Comparison of ENCODE assay signal across 8 cellular contexts in the genomic region with DNA sequence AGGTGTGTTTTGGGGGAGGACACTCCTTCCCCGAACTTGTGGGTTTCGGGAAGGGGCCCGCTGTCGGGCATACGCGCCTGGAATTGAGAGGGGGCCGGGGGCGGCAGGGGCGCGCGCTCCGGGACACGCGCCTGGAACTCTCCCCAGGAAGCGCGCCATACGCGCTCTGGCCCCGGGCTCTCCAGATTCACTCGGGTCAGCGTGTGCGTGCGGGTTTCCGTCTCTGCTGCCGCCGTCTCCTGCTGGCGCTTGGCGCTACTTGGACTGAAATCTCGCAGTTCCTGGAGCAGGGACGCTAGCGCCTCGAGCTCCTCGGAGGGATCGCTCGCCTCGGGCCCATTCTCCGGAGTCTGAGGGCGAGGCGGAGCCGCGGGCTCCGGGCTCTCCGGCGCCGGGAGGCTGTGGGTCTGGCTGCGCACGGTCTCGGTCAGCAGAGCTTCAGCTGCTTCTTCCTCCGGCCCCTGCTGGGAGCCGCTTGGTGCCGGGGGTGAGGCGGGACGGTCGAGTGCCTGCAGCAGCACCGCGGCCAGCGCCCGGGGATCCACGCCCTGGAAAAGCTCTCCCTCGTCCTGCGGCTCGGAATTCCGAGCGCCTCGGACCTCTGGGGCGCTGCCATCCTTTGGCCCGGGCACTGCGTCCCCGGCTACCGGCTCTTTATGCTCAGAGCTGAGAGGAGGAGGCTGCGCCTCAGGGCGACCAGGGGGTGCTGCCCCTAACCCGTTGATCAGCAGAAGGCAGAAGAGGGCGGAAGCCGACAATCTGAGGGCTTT. TPM values are rescaled to one million over a fixed set of nuclear protein-coding genes. Genes with fewer than 3 reads are reported as not detected.
DNase-seq lines count a peak whose midpoint lies in the region; ATAC-seq and TF ChIP-seq lines count a peak whose summit lies in the region.

No MANE protein-coding gene starts in this region.

- no peak overlapping the region for H3K27ac ChIP-seq in psoas muscle

- WGBS in psoas muscle, 3 donors, result 1 to 2% (median 2%) methylated on average over 70 to 75 of the region's 75 CpGs

- peaks cover 51% of the 10 kb centered on the region for H3K27me3 Mint-ChIP-seq in T-helper 2 cell treated with Interferon-gamma antibody and Interleukin-4, amounts not matched to agents 5 μg/mL and 100 μg/mL, for 36 hours (ENCODE audit: low read depth)

- intact Hi-C loops in psoas muscle (cut with DNase I), result no loop called here

- DNase-seq in T-helper 2 cell treated with Interferon-gamma antibody and Interleukin-4, amounts not matched to agents 5 μg/mL and 100 μg/mL, for 36 hours (ENCODE audit: low spot score), result no peak
- no peak for DNase-seq in T-helper 2 cell
- DNase-seq in fibroblast of the aortic adventitia (ENCODE audit: low read depth), result peak; percentile 62
- DNase-seq in psoas muscle, result no peak

- H3K9me3 Mint-ChIP-seq in T-helper 2 cell treated with Interferon-gamma antibody and Interleukin-4, amounts not matched to agents 5 μg/mL and 100 μg/mL, for 36 hours, result no peaks in the 10 kb centered on the region

- H3K4me3 Mint-ChIP-seq in T-helper 2 cell treated with Interferon-gamma antibody and Interleukin-4, amounts not matched to agents 5 μg/mL and 100 μg/mL, for 36 hours, result peak overlapping the region; percentile 45

- H3K4me3 ChIP-seq in fibroblast of the aortic adventitia (ENCODE audit: low read depth, low read length), result peak overlapping the region; percentile 5
- peak overlapping the region; percentile 48 for H3K4me3 ChIP-seq in psoas muscle

- no peak overlapping the region for H3K27ac Mint-ChIP-seq in T-helper 2 cell treated with Interferon-gamma antibody and Interleukin-4, amounts not matched to agents 5 μg/mL and 100 μg/mL, for 36 hours

- TF ChIP-seq CTCF in fibroblast of the aortic adventitia (IDR thresholded peaks at IDR 0.05; ENCODE audit: insufficient read depth, low read length), result no peak
- no peak for TF ChIP-seq CTCF in psoas muscle (IDR thresholded peaks at IDR 0.05)

- peaks cover 4% of the 10 kb centered on the region for H3K4me1 ChIP-seq in psoas muscle

- H3K36me3 ChIP-seq in psoas muscle (ENCODE audit: insufficient read depth in 1 of 2, low read depth in 1 of 2), result peaks cover 0 to 12% of the 10 kb centered on the region in 2 donors

- H3K9me3 ChIP-seq in psoas muscle, result no peaks in the 10 kb centered on the region

- H3K27me3 ChIP-seq in psoas muscle (ENCODE audit: insufficient read depth in 3 of 3, low read length in 2 of 3), result peaks cover 0 to 75% (median 40%) of the 10 kb centered on the region in 3 donors

- peaks cover 5% of the 10 kb centered on the region for H3K36me3 Mint-ChIP-seq in T-helper 2 cell treated with Interferon-gamma antibody and Interleukin-4, amounts not matched to agents 5 μg/mL and 100 μg/mL, for 36 hours (ENCODE audit: low read depth)

- peaks cover 26% of the 10 kb centered on the region for H3K4me1 Mint-ChIP-seq in T-helper 2 cell treated with Interferon-gamma antibody and Interleukin-4, amounts not matched to agents 5 μg/mL and 100 μg/mL, for 36 hours (ENCODE audit: low read depth)

- ATAC-seq in SK-N-SH treated with all-trans-retinoic acid at 6 μM for 48 hours (peak; percentile 59), psoas muscle (no peak), GM21390 (IDR thresholded peaks at IDR 0.05; ENCODE audit: unreplicated experiment) (no peak), GM18867 (IDR thresholded peaks at IDR 0.05; ENCODE audit: unreplicated experiment) (no peak)
- ATAC-seq in activated CD4-positive, CD25-positive, alpha-beta regulatory T cell treated with anti-CD3 and anti-CD28 coated beads, Interleukin-2, amount 50 U/mL, for 24 hours, result no peak

TF ChIP-seq in SK-N-SH treated with all-trans-retinoic acid at 6 μM for 48 hours, 23 proteins besides CTCF, POLR2A, EP300 and RAD21:
- TF ChIP-seq CSDC2 (CRISPR knock-in tag; IDR thresholded peaks at IDR 0.05) (peak; percentile 89), ZNF565 (CRISPR knock-in tag; conservative IDR thresholded peaks at IDR 0.05; ENCODE audit: low read depth) (no peak), CREB5 (CRISPR knock-in tag; IDR thresholded peaks at IDR 0.05; ENCODE audit: low read depth) (no peak), ZFP3 (CRISPR knock-in tag; IDR thresholded peaks at IDR 0.05) (peak; percentile 69)

RNA-seq across cellular contexts. Expression of gene VGF, which starts 1.1 kb away (rescaled TPM):
- not detected in 2 replicates for total RNA-seq in fibroblast of the aortic adventitia (ENCODE audit: low replicate concordance)
- total RNA-seq in psoas muscle, result under 1 TPM in 1 of 4 donors, not detected in 3; 0.10 TPM
- polyA plus RNA-seq in psoas muscle, result 1 to 10 TPM in 1 of 3 donors, under 1 TPM in 1, not detected in 1; 0.03 to 4.3 TPM

RNA-seq across cellular contexts. Expression of gene AP1S1, which starts 10.0 kb away (rescaled TPM):
- 34.9 and 77.5 TPM in 2 replicates for total RNA-seq in fibroblast of the aortic adventitia (ENCODE audit: low replicate concordance)
- 1 to 10 TPM; 5.7 to 7.1 (median 6.6) TPM for total RNA-seq in psoas muscle
- 10 to 100 TPM; 11.1 to 29.9 (median 17.8) TPM for polyA plus RNA-seq in psoas muscle

RNA-seq across cellular contexts. Expression of gene NAT16, which starts 15.8 kb away (rescaled TPM):
- total RNA-seq in fibroblast of the aortic adventitia (ENCODE audit: low replicate concordance) (not detected in 2 replicates), psoas muscle (not detected)
- under 1 TPM in 1 of 3 donors, not detected in 2; 0.01 TPM for polyA plus RNA-seq in psoas muscle

RNA-seq across cellular contexts. Expression of gene MOGAT3, which starts 36.6 kb away (rescaled TPM):
- total RNA-seq in fibroblast of the aortic adventitia (ENCODE audit: low replicate concordance) (not detected in 2 replicates), psoas muscle (not detected)
- not detected for polyA plus RNA-seq in psoas muscle

RNA-seq across cellular contexts. Expression of gene SERPINE1, which starts 37.4 kb away (rescaled TPM):
- total RNA-seq in fibroblast of the aortic adventitia (ENCODE audit: low replicate concordance), result 23.1 and 341 TPM in 2 replicates
- total RNA-seq in psoas muscle, result 10 to 100 TPM in 1 of 4 donors, 1 to 10 TPM in 3; 7.1 to 14.4 (median 7.4) TPM
- 100 to 1,000 TPM in 1 of 3 donors, 1 to 10 TPM in 2; 4.3 to 269 (median 5.9) TPM for polyA plus RNA-seq in psoas muscle
